ENCODE assay signal across 13 cellular contexts in the genomic region with DNA sequence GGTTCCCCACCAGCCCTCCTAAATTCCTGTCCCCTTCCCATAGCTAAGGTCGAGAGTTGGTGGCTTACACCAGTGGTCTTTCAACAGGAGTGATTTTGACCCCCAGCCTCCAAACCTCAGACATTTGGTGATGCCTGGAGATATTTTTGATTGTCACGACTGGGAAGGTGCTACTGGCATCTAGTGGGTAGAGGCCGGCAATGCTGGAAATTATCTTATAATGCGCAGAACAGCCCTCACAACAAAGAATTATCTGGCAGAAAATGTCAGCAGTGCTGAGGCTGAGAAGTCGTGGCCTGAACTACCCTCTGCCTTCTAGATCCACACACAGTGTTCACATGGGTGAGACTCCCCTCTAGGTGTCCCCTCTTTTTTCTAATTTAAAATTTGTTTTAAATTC.
A peak's percentile ranks its signal among the peaks of the same experiment; 100 is the strongest.
DNase-seq lines count a peak whose midpoint lies in the region; ATAC-seq and TF ChIP-seq lines count a peak whose summit lies in the region.
"Had no signal": no experiment of that assay in that cellular context is flagged by ENCODE, and none has a peak within 500 bp of the region (broad histone marks: within the 10 kb centered on the region; RNA-seq: fewer than 3 reads in every experiment).

No MANE protein-coding gene starts in this region.

- no peaks in the 10 kb centered on the region for H3K36me3 Mint-ChIP-seq in activated CD8-positive, alpha-beta memory T cell treated with anti-CD3 and anti-CD28 coated beads, Interleukin-2, amount 10 ng/mL, durations not matched to agents 7 days and 5 days
- no peaks in the 10 kb centered on the region for H3K36me3 Mint-ChIP-seq in activated T-helper 1 cell treated with anti-CD3 and anti-CD28 coated beads, Interleukin-12 subunit alpha, Interleukin-12 subunit beta, Interleukin-2, Interleukin-4 antibody, amounts not matched to agents 30 ng/mL and 10 ng/mL and 1 ng/mL, durations not matched to agents 14 hours and 24 hours and 36 hours (ENCODE audit: low read depth)
- H3K36me3 Mint-ChIP-seq: IgD-negative memory B cell had no signal

- no peak overlapping the region for H3K4me3 ChIP-seq in cardiac fibroblast (replicated peaks in 1 of 2; ENCODE audit: low read depth in 2 of 2, low read length in 2 of 2)
- no peak overlapping the region for H3K4me3 ChIP-seq in retinal pigment epithelial cell (ENCODE audit: low read length)
- H3K4me3 ChIP-seq: stomach had no signal

- intact Hi-C loops in activated T-helper 1 cell treated with anti-CD3 and anti-CD28 coated beads, Interleukin-12 subunit alpha, Interleukin-12 subunit beta, Interleukin-2, Interleukin-4 antibody, amounts not matched to agents 30 ng/mL and 10 ng/mL and 1 ng/mL, durations not matched to agents 14 hours and 24 hours and 36 hours (cut with micrococcal nuclease): loop anchor here (5.0 kb wide), 2 partner anchors 208 to 748 kb away; a partner anchor contains a TSS

- no peaks in the 10 kb centered on the region for H3K9me3 Mint-ChIP-seq in activated CD8-positive, alpha-beta memory T cell treated with anti-CD3 and anti-CD28 coated beads, Interleukin-2, amount 10 ng/mL, durations not matched to agents 7 days and 5 days (ENCODE audit: low read depth)
- no peaks in the 10 kb centered on the region for H3K9me3 Mint-ChIP-seq in activated T-helper 1 cell treated with anti-CD3 and anti-CD28 coated beads, Interleukin-12 subunit alpha, Interleukin-12 subunit beta, Interleukin-2, Interleukin-4 antibody, amounts not matched to agents 30 ng/mL and 10 ng/mL and 1 ng/mL, durations not matched to agents 14 hours and 24 hours and 36 hours
- H3K9me3 Mint-ChIP-seq: CD8-positive, alpha-beta T cell; IgD-negative memory B cell had no signal

- DNase-seq in activated CD8-positive, alpha-beta memory T cell treated with anti-CD3 and anti-CD28 coated beads, Interleukin-2, amount 10 ng/mL, durations not matched to agents 7 days and 5 days: peak; percentile 35
- no peak for DNase-seq in activated CD8-positive, alpha-beta memory T cell treated with anti-CD3 and anti-CD28 coated beads for 24 hours
- DNase-seq in LHCN-M2 (ENCODE audit: low read depth): peak; percentile 22
- peak; percentile 24 to 35 for DNase-seq in cardiac fibroblast (ENCODE audit: low read depth in 2 of 2)
- DNase-seq in retinal pigment epithelial cell (ENCODE audit: low read depth): no peak
- DNase-seq in activated T-helper 1 cell treated with anti-CD3 and anti-CD28 coated beads, Interleukin-12 subunit alpha, Interleukin-12 subunit beta, Interleukin-2, Interleukin-4 antibody, amounts not matched to agents 30 ng/mL and 10 ng/mL and 1 ng/mL, durations not matched to agents 14 hours and 24 hours and 36 hours (ENCODE audit: low spot score): no peak
- DNase-seq in iPS-NIHi11 (ENCODE audit: low spot score): no peak
- no peak for DNase-seq in effector CD8-positive, alpha-beta T cell (lab: John Stamatoyannopoulos, UW)
- DNase-seq: activated CD4-positive, alpha-beta T cell treated with anti-CD3 and anti-CD28 coated beads for 4 hours; RPMI8226; stomach had no signal

- H3K4me3 Mint-ChIP-seq in activated CD8-positive, alpha-beta memory T cell treated with anti-CD3 and anti-CD28 coated beads, Interleukin-2, amount 10 ng/mL, durations not matched to agents 7 days and 5 days: no peak overlapping the region
- H3K4me3 Mint-ChIP-seq in activated T-helper 1 cell treated with anti-CD3 and anti-CD28 coated beads, Interleukin-12 subunit alpha, Interleukin-12 subunit beta, Interleukin-2, Interleukin-4 antibody, amounts not matched to agents 30 ng/mL and 10 ng/mL and 1 ng/mL, durations not matched to agents 14 hours and 24 hours and 36 hours: no peak overlapping the region
- H3K4me3 Mint-ChIP-seq: CD8-positive, alpha-beta T cell; IgD-negative memory B cell had no signal

- H3K27me3 Mint-ChIP-seq in activated CD8-positive, alpha-beta memory T cell treated with anti-CD3 and anti-CD28 coated beads, Interleukin-2, amount 10 ng/mL, durations not matched to agents 7 days and 5 days: peaks cover 5% of the 10 kb centered on the region
- H3K27me3 Mint-ChIP-seq in activated T-helper 1 cell treated with anti-CD3 and anti-CD28 coated beads, Interleukin-12 subunit alpha, Interleukin-12 subunit beta, Interleukin-2, Interleukin-4 antibody, amounts not matched to agents 30 ng/mL and 10 ng/mL and 1 ng/mL, durations not matched to agents 14 hours and 24 hours and 36 hours (ENCODE audit: insufficient read depth): peaks cover 3% of the 10 kb centered on the region

- CTCF ChIA-PET in activated CD8-positive, alpha-beta memory T cell treated with anti-CD3 and anti-CD28 coated beads, Interleukin-2, amount 10 ng/mL, durations not matched to agents 7 days and 5 days (lab: Charles Lee): interaction anchor here (1.0 kb wide), 1 partner anchor 14 kb away, joined by 3 read pairs; no protein-coding TSS in a partner anchor

- H3K27ac Mint-ChIP-seq in activated CD8-positive, alpha-beta memory T cell treated with anti-CD3 and anti-CD28 coated beads, Interleukin-2, amount 10 ng/mL, durations not matched to agents 7 days and 5 days: no peak overlapping the region
- no peak overlapping the region for H3K27ac Mint-ChIP-seq in activated T-helper 1 cell treated with anti-CD3 and anti-CD28 coated beads, Interleukin-12 subunit alpha, Interleukin-12 subunit beta, Interleukin-2, Interleukin-4 antibody, amounts not matched to agents 30 ng/mL and 10 ng/mL and 1 ng/mL, durations not matched to agents 14 hours and 24 hours and 36 hours
- H3K27ac Mint-ChIP-seq: CD8-positive, alpha-beta T cell; IgD-negative memory B cell had no signal

- TF ChIP-seq CTCF in cardiac fibroblast (IDR thresholded peaks at IDR 0.05; ENCODE audit: low read depth, low read length) (peak; percentile 45), retinal pigment epithelial cell (conservative IDR thresholded peaks at IDR 0.05; ENCODE audit: low read depth, low read length) (peak; percentile 59)

- H3K4me1 Mint-ChIP-seq in activated CD8-positive, alpha-beta memory T cell treated with anti-CD3 and anti-CD28 coated beads, Interleukin-2, amount 10 ng/mL, durations not matched to agents 7 days and 5 days: peaks cover 24% of the 10 kb centered on the region
- H3K4me1 Mint-ChIP-seq in activated T-helper 1 cell treated with anti-CD3 and anti-CD28 coated beads, Interleukin-12 subunit alpha, Interleukin-12 subunit beta, Interleukin-2, Interleukin-4 antibody, amounts not matched to agents 30 ng/mL and 10 ng/mL and 1 ng/mL, durations not matched to agents 14 hours and 24 hours and 36 hours (ENCODE audit: low read depth): peaks cover 48% of the 10 kb centered on the region

- ATAC-seq in activated CD8-positive, alpha-beta memory T cell treated with anti-CD3 and anti-CD28 coated beads, Interleukin-2, amount 10 ng/mL, durations not matched to agents 7 days and 5 days: no peak
- ATAC-seq: CD8-positive, alpha-beta T cell had no signal

Comparison
In these comparisons a context has a peak if more than half of its experiments do, and no peak if none do; other contexts are left out.
1. DNase-seq: peak in activated CD8-positive, alpha-beta memory T cell treated with anti-CD3 and anti-CD28 coated beads, Interleukin-2, amount 10 ng/mL, durations not matched to agents 7 days and 5 days (single experiment), LHCN-M2 (single experiment) and cardiac fibroblast (2 of 2); none in activated CD8-positive, alpha-beta memory T cell treated with anti-CD3 and anti-CD28 coated beads for 24 hours (single experiment), retinal pigment epithelial cell (single experiment), activated T-helper 1 cell treated with anti-CD3 and anti-CD28 coated beads, Interleukin-12 subunit alpha, Interleukin-12 subunit beta, Interleukin-2, Interleukin-4 antibody, amounts not matched to agents 30 ng/mL and 10 ng/mL and 1 ng/mL, durations not matched to agents 14 hours and 24 hours and 36 hours (single experiment), iPS-NIHi11 (single experiment) and effector CD8-positive, alpha-beta T cell (single experiment).